In the genomic region with DNA sequence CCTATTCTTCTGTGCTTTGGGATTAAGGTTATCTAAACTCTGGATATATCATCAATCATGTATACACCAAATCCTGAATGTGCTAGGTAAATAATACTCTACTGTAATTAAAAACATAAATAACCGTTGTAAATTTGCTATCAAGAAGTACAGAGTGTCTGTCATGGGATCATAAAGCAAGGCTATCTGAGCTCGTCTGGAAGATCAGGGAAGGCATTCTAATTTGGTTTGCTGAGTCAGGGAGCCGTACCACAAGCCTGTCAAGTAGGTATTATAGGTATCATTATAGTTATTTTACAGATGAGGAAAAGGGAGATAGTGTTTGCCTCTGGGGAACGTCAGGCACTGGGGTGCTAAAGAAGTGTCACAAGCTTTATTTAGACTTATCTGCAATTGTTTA, we compare ENCODE assay signal across 16 cellular contexts. TPM values are rescaled to one million over a fixed set of nuclear protein-coding genes. Genes with fewer than 3 reads are reported as not detected.
"Had no signal": no experiment of that assay in that cellular context is flagged by ENCODE, and none has a peak within 500 bp of the region (broad histone marks: within the 10 kb centered on the region; RNA-seq: fewer than 3 reads in every experiment).

No MANE protein-coding gene starts in this region.

- DNase-seq: activated CD4-positive, alpha-beta T cell treated with anti-CD3 and anti-CD28 coated beads for 1 hour; activated CD4-positive, alpha-beta T cell treated with anti-CD3 and anti-CD28 coated beads, Interleukin-2, amount 50 U/mL, for 4 hours; activated naive CD4-positive, alpha-beta T cell treated with anti-CD3 and anti-CD28 coated beads, Interleukin-2, amount 10 ng/mL, durations not matched to agents 7 days and 5 days; activated T-cell treated with anti-CD3 and anti-CD28 coated beads, Interleukin-2, amount 50 U/mL, for 1 hour; islet precursor cell; left lung; mucosa of descending colon; occipital lobe; small intestine; stomach; T-helper 1 cell; T1000 had no signal

- H3K27me3 ChIP-seq: left lung, stomach had no signal

- FAIRE-seq: endometrium, small intestine had no signal

- H3K4me3 ChIP-seq: left lung, mucosa of descending colon, stomach, thoracic aorta had no signal

- H3K27ac Mint-ChIP-seq: activated naive CD4-positive, alpha-beta T cell treated with anti-CD3 and anti-CD28 coated beads, Interleukin-2, amount 10 ng/mL, durations not matched to agents 7 days and 5 days; activated T-helper 2 cell treated with anti-CD3 and anti-CD28 coated beads, Interferon-gamma antibody, Interleukin-2, Interleukin-4, amounts not matched to agents 10 μg/mL and 5 μg/mL and 100 μg/mL, durations not matched to agents 14 hours and 24 hours and 36 hours; nephron had no signal

- H3K36me3 ChIP-seq: left lung, stomach, thoracic aorta had no signal

- H3K9me3 ChIP-seq: left lung, mucosa of descending colon, stomach, thoracic aorta had no signal

- H3K36me3 Mint-ChIP-seq: activated naive CD4-positive, alpha-beta T cell treated with anti-CD3 and anti-CD28 coated beads, Interleukin-2, amount 10 ng/mL, durations not matched to agents 7 days and 5 days had no signal

- ATAC-seq: left lung, mucosa of descending colon had no signal

- H3K4me3 Mint-ChIP-seq: activated naive CD4-positive, alpha-beta T cell treated with anti-CD3 and anti-CD28 coated beads, Interleukin-2, amount 10 ng/mL, durations not matched to agents 7 days and 5 days; nephron had no signal

- H3K27ac ChIP-seq: left lung, stomach, thoracic aorta had no signal

- H3K9me3 Mint-ChIP-seq: activated naive CD4-positive, alpha-beta T cell treated with anti-CD3 and anti-CD28 coated beads, Interleukin-2, amount 10 ng/mL, durations not matched to agents 7 days and 5 days; activated T-helper 2 cell treated with anti-CD3 and anti-CD28 coated beads, Interferon-gamma antibody, Interleukin-2, Interleukin-4, amounts not matched to agents 10 μg/mL and 5 μg/mL and 100 μg/mL, durations not matched to agents 14 hours and 24 hours and 36 hours; nephron had no signal

RNA-seq across cellular contexts. Expression of gene RGS13, which starts 28.1 kb away (rescaled TPM):
- total RNA-seq: activated T-helper 2 cell treated with anti-CD3 and anti-CD28 coated beads, Interferon-gamma antibody, Interleukin-2, Interleukin-4, amounts not matched to agents 10 μg/mL and 5 μg/mL and 100 μg/mL, durations not matched to agents 14 hours and 24 hours and 36 hours; occipital lobe had no signal
